In genomic region chr4:88738146-88738545, GRCh38 we compare ENCODE assay signal across 12 cellular contexts. TPM values are rescaled to one million over a fixed set of nuclear protein-coding genes. Genes with fewer than 3 reads are reported as not detected.
A peak's percentile ranks its signal among the peaks of the same experiment; 100 is the strongest.
DNase-seq lines count a peak whose midpoint lies in the region; ATAC-seq and TF ChIP-seq lines count a peak whose summit lies in the region.
"Had no signal": no experiment of that assay in that cellular context is flagged by ENCODE, and none has a peak within 500 bp of the region (broad histone marks: within the 10 kb centered on the region; RNA-seq: fewer than 3 reads in every experiment).

No MANE protein-coding gene starts in this region.

- TF ChIP-seq CTCF in VCaP (conservative IDR thresholded peaks at IDR 0.05) = no peak

- DNase-seq in NCI-H2171 treated with DMSO at 0.1 percent for 48 hours (lab: John Stamatoyannopoulos, UW) = peak; percentile 4
- DNase-seq in NCI-H2171 (lab: John Stamatoyannopoulos, UW) = no peak
- DNase-seq in HPDE6-E6E7 (ENCODE audit: extremely low spot score) = no peak
- DNase-seq in Right ventricle myocardium superior = no peak
- DNase-seq: 8988T, HFFc6, MV-4-11, PC-9 had no signal

- H3K27ac ChIP-seq in VCaP (peak overlapping the region; percentile 42), muscle layer of duodenum (ENCODE audit: low read length) (peak overlapping the region; percentile 53), stomach smooth muscle (ENCODE audit: low read length) (peak overlapping the region; percentile 53)
- H3K27ac ChIP-seq: PC-9 had no signal

- ATAC-seq in GM21528 (IDR thresholded peaks at IDR 0.05; ENCODE audit: low FRiP score, unreplicated experiment) (no peak), Right ventricle myocardium superior (ENCODE audit: poor library complexity) (no peak)

- no peak overlapping the region for H3K4me3 ChIP-seq in muscle layer of duodenum (ENCODE audit: low read depth in 1 of 2, low read length in 2 of 2)
- H3K4me3 ChIP-seq in stomach smooth muscle (ENCODE audit: low read length in 2 of 2) = no peak overlapping the region
- H3K4me3 ChIP-seq: PC-9 had no signal

- intact Hi-C loops in Right ventricle myocardium superior (cut with DNase I) = no loop called here

- no peaks in the 10 kb centered on the region for H3K9me3 ChIP-seq in muscle layer of duodenum (ENCODE audit: control insufficient read depth in 1 of 2, low read length in 2 of 2)
- no peaks in the 10 kb centered on the region for H3K9me3 ChIP-seq in stomach smooth muscle (ENCODE audit: control insufficient read depth in 2 of 2, low read length in 2 of 2)

- H3K27me3 ChIP-seq in muscle layer of duodenum (ENCODE audit: low read depth, low read length) (no peaks in the 10 kb centered on the region), stomach smooth muscle (ENCODE audit: control insufficient read depth in 1 of 2, insufficient read depth in 2 of 2, low read length in 2 of 2) (no peaks in the 10 kb centered on the region)

- peaks cover 5 to 28% of the 10 kb centered on the region in 2 donors for H3K4me1 ChIP-seq in muscle layer of duodenum (ENCODE audit: control insufficient read depth in 1 of 2, insufficient read depth in 2 of 2, low read length in 2 of 2)
- H3K4me1 ChIP-seq in stomach smooth muscle (ENCODE audit: control insufficient read depth, insufficient read depth, low read length) = peaks cover 16% of the 10 kb centered on the region

- no peak overlapping the region for H3K9ac ChIP-seq in stomach smooth muscle (ENCODE audit: low read length in 2 of 2)

- H3K36me3 ChIP-seq in muscle layer of duodenum (ENCODE audit: control insufficient read depth in 1 of 2, insufficient read depth in 2 of 2, low read length in 2 of 2) = peaks cover 20 to 35% of the 10 kb centered on the region in 2 donors
- H3K36me3 ChIP-seq in stomach smooth muscle (ENCODE audit: control insufficient read depth in 2 of 2, insufficient read depth in 2 of 2, low read length in 2 of 2) = peaks cover 17 to 18% of the 10 kb centered on the region in 2 donors

RNA-seq across cellular contexts. Expression of gene NAP1L5, which starts 40.5 kb away (rescaled TPM):
- 1.9 TPM for total RNA-seq in Right ventricle myocardium superior
